ENCODE assay signal across 22 cellular contexts in the genomic region with DNA sequence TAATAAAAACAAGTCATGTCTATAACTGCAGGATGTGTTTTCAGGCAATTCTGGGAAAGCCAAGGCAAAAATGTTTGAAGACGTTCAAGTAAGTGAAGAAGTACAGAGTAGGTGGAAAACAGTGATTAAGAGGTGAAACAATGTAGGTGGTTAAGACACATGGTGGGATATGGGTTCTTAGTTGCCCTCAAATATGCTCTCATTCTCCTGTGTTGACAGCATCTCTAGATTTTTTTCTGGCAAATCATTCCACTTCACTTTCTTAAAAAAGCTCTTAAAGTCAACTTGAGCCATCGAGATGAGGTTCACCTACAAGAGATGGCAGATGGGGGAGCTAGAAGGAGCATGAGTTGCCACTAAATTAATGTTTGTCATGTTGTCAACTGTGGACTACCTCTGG.
"Had no signal": no experiment of that assay in that cellular context is flagged by ENCODE, and none has a peak within 500 bp of the region (broad histone marks: within the 10 kb centered on the region; RNA-seq: fewer than 3 reads in every experiment).

No MANE protein-coding gene starts in this region.

- H3K9me3 Mint-ChIP-seq: stimulated activated naive CD8-positive, alpha-beta T cell treated with anti-CD3 and anti-CD28 coated beads, Interleukin-15, Interleukin-2, amounts not matched to agents 100 ng/mL and 50 ng/mL, for 24 hours had no signal

- H3K36me3 Mint-ChIP-seq: activated CD8-positive, alpha-beta memory T cell treated with anti-CD3 and anti-CD28 coated beads, Interleukin-2, amount 10 ng/mL, durations not matched to agents 7 days and 5 days; activated naive CD8-positive, alpha-beta T cell treated with anti-CD3 and anti-CD28 coated beads for 36 hours had no signal

- H3K36me3 ChIP-seq: breast epithelium, left lung, right atrium auricular region, suprapubic skin, transverse colon, vagina had no signal

- H3K4me1 ChIP-seq: breast epithelium, left lung, right atrium auricular region, suprapubic skin, transverse colon, vagina had no signal

- H3K27ac Mint-ChIP-seq: activated CD4-positive, alpha-beta memory T cell treated with anti-CD3 and anti-CD28 coated beads, Interleukin-2, amount 10 ng/mL, durations not matched to agents 7 days and 5 days; activated CD8-positive, alpha-beta memory T cell treated with anti-CD3 and anti-CD28 coated beads, Interleukin-2, amount 10 ng/mL, durations not matched to agents 7 days and 5 days; activated naive CD8-positive, alpha-beta T cell treated with anti-CD3 and anti-CD28 coated beads for 36 hours; progenitor cell of endocrine pancreas; stimulated activated naive CD8-positive, alpha-beta T cell treated with anti-CD3 and anti-CD28 coated beads, Interleukin-15, Interleukin-2, amounts not matched to agents 100 ng/mL and 50 ng/mL, for 24 hours had no signal

- H3K27me3 ChIP-seq: breast epithelium, left lung, right atrium auricular region, suprapubic skin, transverse colon, vagina had no signal

- H3K9me3 ChIP-seq: breast epithelium, right atrium auricular region, suprapubic skin, transverse colon, vagina had no signal

- H3K4me3 ChIP-seq: breast epithelium, left lung, right atrium auricular region, skin epidermis, suprapubic skin, transverse colon, vagina had no signal

- H3K4me1 Mint-ChIP-seq: activated CD4-positive, alpha-beta memory T cell treated with anti-CD3 and anti-CD28 coated beads, Interleukin-2, amount 10 ng/mL, durations not matched to agents 7 days and 5 days; activated CD8-positive, alpha-beta memory T cell treated with anti-CD3 and anti-CD28 coated beads, Interleukin-2, amount 10 ng/mL, durations not matched to agents 7 days and 5 days; activated naive CD8-positive, alpha-beta T cell treated with anti-CD3 and anti-CD28 coated beads for 36 hours had no signal

- DNase-seq: activated CD4-positive, alpha-beta memory T cell treated with anti-CD3 and anti-CD28 coated beads, Interleukin-2, amount 10 ng/mL, durations not matched to agents 7 days and 5 days; activated CD4-positive, alpha-beta T cell treated with anti-CD3 and anti-CD28 coated beads for 48 hours; activated CD4-positive, CD25-positive, alpha-beta regulatory T cell; activated CD8-positive, alpha-beta memory T cell treated with anti-CD3 and anti-CD28 coated beads, Interleukin-2, amount 10 ng/mL, durations not matched to agents 7 days and 5 days; activated naive CD8-positive, alpha-beta T cell treated with anti-CD3 and anti-CD28 coated beads for 36 hours; cortex of kidney; erythroblast; foreskin melanocyte; head of caudate nucleus; kidney; left lung; stimulated activated CD4-positive, alpha-beta T cell treated with anti-CD3 and anti-CD28 coated beads, Interleukin-15, amount 100 ng/mL, for 24 hours; stimulated activated CD4-positive, alpha-beta T cell treated with anti-CD3 and anti-CD28 coated beads, Interleukin-2, amount 100 ng/mL, for 48 hours; T1000; transverse colon had no signal

- H3K4me3 Mint-ChIP-seq: activated CD4-positive, alpha-beta memory T cell treated with anti-CD3 and anti-CD28 coated beads, Interleukin-2, amount 10 ng/mL, durations not matched to agents 7 days and 5 days; activated CD8-positive, alpha-beta memory T cell treated with anti-CD3 and anti-CD28 coated beads, Interleukin-2, amount 10 ng/mL, durations not matched to agents 7 days and 5 days; activated naive CD8-positive, alpha-beta T cell treated with anti-CD3 and anti-CD28 coated beads for 36 hours; stimulated activated naive CD8-positive, alpha-beta T cell treated with anti-CD3 and anti-CD28 coated beads, Interleukin-15, Interleukin-2, amounts not matched to agents 100 ng/mL and 50 ng/mL, for 24 hours had no signal

- H3K27ac ChIP-seq: breast epithelium, left lung, right atrium auricular region, skin epidermis, suprapubic skin, transverse colon, vagina had no signal

- ATAC-seq: activated CD8-positive, alpha-beta memory T cell treated with anti-CD3 and anti-CD28 coated beads, Interleukin-2, amount 10 ng/mL, durations not matched to agents 7 days and 5 days; left lung had no signal

- H3K27me3 Mint-ChIP-seq: activated CD4-positive, alpha-beta memory T cell treated with anti-CD3 and anti-CD28 coated beads, Interleukin-2, amount 10 ng/mL, durations not matched to agents 7 days and 5 days; activated CD8-positive, alpha-beta memory T cell treated with anti-CD3 and anti-CD28 coated beads, Interleukin-2, amount 10 ng/mL, durations not matched to agents 7 days and 5 days; activated naive CD8-positive, alpha-beta T cell treated with anti-CD3 and anti-CD28 coated beads for 36 hours; progenitor cell of endocrine pancreas; stimulated activated naive CD8-positive, alpha-beta T cell treated with anti-CD3 and anti-CD28 coated beads, Interleukin-15, Interleukin-2, amounts not matched to agents 100 ng/mL and 50 ng/mL, for 24 hours had no signal
